10 cellular contexts compared by ENCODE assay signal in genomic region chr2:100105678-100106054, GRCh38. TPM values are rescaled to one million over a fixed set of nuclear protein-coding genes. Genes with fewer than 3 reads are reported as not detected.
DNase-seq lines count a peak whose midpoint lies in the region; ATAC-seq, FAIRE-seq and TF ChIP-seq lines count a peak whose summit lies in the region.
"Had no signal": no experiment of that assay in that cellular context is flagged by ENCODE, and none has a peak within 500 bp of the region (broad histone marks: within the 10 kb centered on the region; RNA-seq: fewer than 3 reads in every experiment).

No MANE protein-coding gene starts in this region.

- H3K4me3 Mint-ChIP-seq in activated CD4-positive, alpha-beta T cell treated with anti-CD3 and anti-CD28 coated beads for 36 hours, result peak overlapping the region; percentile 72

- TF ChIP-seq EP300 in HepG2 (IDR thresholded peaks at IDR 0.05; ENCODE audit: low read depth in 2 of 2, low read length in 2 of 2), result no peak
- no peak for TF ChIP-seq EP300 in HepG2 (CRISPR knock-in tag; IDR thresholded peaks at IDR 0.05; ENCODE audit: borderline replicate concordance)

- no peaks in the 10 kb centered on the region for H3K9me3 Mint-ChIP-seq in activated CD4-positive, alpha-beta T cell treated with anti-CD3 and anti-CD28 coated beads for 36 hours (ENCODE audit: low read depth)

- no peak for FAIRE-seq in HepG2 (lab: Jason Lieb, UNC)

- H3K27me3 Mint-ChIP-seq in activated CD4-positive, alpha-beta T cell treated with anti-CD3 and anti-CD28 coated beads for 36 hours, result peaks cover 9% of the 10 kb centered on the region

- TF ChIP-seq POLR2A in HepG2 (IDR thresholded peaks at IDR 0.05; ENCODE audit: insufficient read depth in 1 of 2, low read depth in 2 of 2, low read length in 2 of 2), result no peak
- TF ChIP-seq POLR2A in testis (IDR thresholded peaks at IDR 0.05), result no peak

- POLR2A ChIA-PET in activated CD4-positive, alpha-beta T cell treated with anti-CD3 and anti-CD28 coated beads for 36 hours (lab: Charles Lee), result no interaction called here
- POLR2A ChIA-PET in HepG2 (lab: Yijun Ruan, JAX), result no interaction called here

- H3K27ac ChIP-seq in ascending aorta (no peak overlapping the region), HepG2 (ENCODE audit: extremely low read length, insufficient read depth, low read length) (no peak overlapping the region), testis (peak overlapping the region; percentile 83 to 85)

- no peak for TF ChIP-seq RAD21 in HepG2 (CRISPR knock-in tag; IDR thresholded peaks at IDR 0.05)

- H3K4me1 ChIP-seq in ascending aorta (peaks cover 2 to 4% of the 10 kb centered on the region in 2 donors), HepG2 (ENCODE audit: insufficient read depth, low read length) (no peaks in the 10 kb centered on the region), testis (peaks cover 8% of the 10 kb centered on the region), HAP-1 (no peaks in the 10 kb centered on the region)

- BruUV-seq in HepG2 (replicated peaks; lab: Mats Ljungman, UMichigan), result no TSS peak

- H2AFZ ChIP-seq in HepG2 (ENCODE audit: low read length), result no peak overlapping the region

- no peak for DNase-seq in activated CD4-positive, alpha-beta T cell treated with anti-CD3 and anti-CD28 coated beads for 36 hours
- DNase-seq in activated CD4-positive, alpha-beta T cell treated with anti-CD3 and anti-CD28 coated beads for 4 hours, result no peak
- DNase-seq in ascending aorta (ENCODE audit: low spot score in 2 of 2), result no peak
- no peak for DNase-seq in HepG2 (ENCODE audit: low spot score)
- peak; percentile 44 for DNase-seq in testis
- DNase-seq in HAP-1 (ENCODE audit: low spot score in 2 of 2), result no peak
- DNase-seq in kidney tubule cell (ENCODE audit: low spot score), result no peak
- DNase-seq: PC-3 had no signal

- intact Hi-C loops in activated CD4-positive, alpha-beta T cell treated with anti-CD3 and anti-CD28 coated beads for 36 hours (cut with DNase I, micrococcal nuclease), result loop anchor here in 1 of 2 experiments (2.0 kb wide), 2 partner anchors 31 to 47 kb away; no protein-coding TSS in a partner anchor
- intact Hi-C loops in ascending aorta (cut with DNase I), result loop anchor here (10.0 kb wide), 1 partner anchor 89 kb away; no protein-coding TSS in a partner anchor
- intact Hi-C loops in HepG2 (cut with micrococcal nuclease; ENCODE audit: unreplicated experiment), result no loop called here
- intact Hi-C loops in testis (cut with DNase I; ENCODE audit: low total_unique reads), result no loop called here

- no peaks in the 10 kb centered on the region for H3K36me3 Mint-ChIP-seq in activated CD4-positive, alpha-beta T cell treated with anti-CD3 and anti-CD28 coated beads for 36 hours (ENCODE audit: low read depth)

- H3K36me3 ChIP-seq in ascending aorta, result no peaks in the 10 kb centered on the region
- no peaks in the 10 kb centered on the region for H3K36me3 ChIP-seq in HepG2 (replicated peaks in 1 of 2; ENCODE audit: control insufficient read depth in 1 of 2, insufficient read depth in 2 of 2, low read length in 2 of 2)
- no peaks in the 10 kb centered on the region for H3K36me3 ChIP-seq in testis (ENCODE audit: low read depth, missing control alignments)
- H3K36me3 ChIP-seq in HAP-1 (replicated peaks), result no peaks in the 10 kb centered on the region

- CTCF ChIA-PET in activated CD4-positive, alpha-beta T cell treated with anti-CD3 and anti-CD28 coated beads for 36 hours (lab: Charles Lee), result interaction anchor here (0.6 to 2.5 kb wide), 2 partner anchors 10 to 194 kb away, joined by 3 to 6 read pairs; no protein-coding TSS in a partner anchor
- CTCF ChIA-PET in HepG2 (lab: Yijun Ruan, JAX; ENCODE audit: low intra/inter-chr PET ratio, low total read pairs), result no interaction called here

- H3K9ac ChIP-seq in HepG2 (ENCODE audit: insufficient read depth, low read depth, low read length), result no peak overlapping the region

- H3K9me3 ChIP-seq in ascending aorta (no peaks in the 10 kb centered on the region), HepG2 (ENCODE audit: low read length) (no peaks in the 10 kb centered on the region), testis (no peaks in the 10 kb centered on the region), HAP-1 (no peaks in the 10 kb centered on the region)

- H3K4me3 ChIP-seq in ascending aorta (peak overlapping the region; percentile 52 to 94), HepG2 (replicated peaks in 1 of 3; ENCODE audit: insufficient read depth in 1 of 3, low read depth in 2 of 3, low read length in 3 of 3) (no peak overlapping the region), testis (peak overlapping the region; percentile 68 to 69), HAP-1 (no peak overlapping the region)

- TF ChIP-seq CTCF in ascending aorta (IDR thresholded peaks at IDR 0.05), result no peak
- TF ChIP-seq CTCF in HepG2 (CRISPR knock-in tag; IDR thresholded peaks at IDR 0.05), result no peak
- no peak for TF ChIP-seq CTCF in testis (IDR thresholded peaks at IDR 0.05)

- H3K27me3 ChIP-seq in ascending aorta (no peaks in the 10 kb centered on the region), HepG2 (ENCODE audit: control insufficient read depth in 1 of 2, insufficient read depth in 2 of 2, low read length in 2 of 2) (peaks cover 7 to 48% of the 10 kb centered on the region in 2 experiments), testis (no peaks in the 10 kb centered on the region), HAP-1 (ENCODE audit: low read depth) (peaks cover 11% of the 10 kb centered on the region)

- no peak overlapping the region for H3K4me2 ChIP-seq in HepG2 (ENCODE audit: low read depth, low read length)

- H3K79me2 ChIP-seq in HepG2 (ENCODE audit: insufficient read depth, low read length), result no peaks in the 10 kb centered on the region

- in situ Hi-C loops in HepG2 (cut with HindIII; ENCODE audit: extremely low pct_ligation_motif_present, low pct_unique_long_range_greater_than_20kb), result no loop called here
- in situ Hi-C loops in HAP-1 (cut with MboI; ENCODE audit: low sequenced_read_pairs), result no loop called here

- H4K20me1 ChIP-seq in HepG2 (ENCODE audit: insufficient read depth, low read length), result peaks cover 9% of the 10 kb centered on the region; the same call in 1 of the 2 replicates

- H3K27ac Mint-ChIP-seq in activated CD4-positive, alpha-beta T cell treated with anti-CD3 and anti-CD28 coated beads for 36 hours, result peak overlapping the region; percentile 56

- H3K4me1 Mint-ChIP-seq in activated CD4-positive, alpha-beta T cell treated with anti-CD3 and anti-CD28 coated beads for 36 hours, result peaks cover 8% of the 10 kb centered on the region

- WGBS in HepG2 (ENCODE audit: low lambda C conversion rate), result 67% methylated on average over 12 of the region's 12 CpGs
- 24 to 33% methylated on average over 12 of the region's 12 CpGs for WGBS in testis, 2 donors

- ATAC-seq in activated CD4-positive, alpha-beta T cell treated with anti-CD3 and anti-CD28 coated beads for 36 hours, result no peak
- ATAC-seq in HepG2, result no peak
- no peak for ATAC-seq in activated CD4-positive, CD25-positive, alpha-beta regulatory T cell treated with anti-CD3 and anti-CD28 coated beads, Interleukin-2, amount 50 U/mL, for 24 hours

TF ChIP-seq in HepG2, 621 proteins besides CTCF, POLR2A, EP300 and RAD21 (continues in another document):
- no peak for TF ChIP-seq SNAI1 (CRISPR knock-in tag; IDR thresholded peaks at IDR 0.05; ENCODE audit: borderline replicate concordance)
- peak; percentile 68; the same call in 1 of the 2 replicates for TF ChIP-seq EZH2 (conservative IDR thresholded peaks at IDR 0.05; ENCODE audit: low read depth, low read length)
- TF ChIP-seq ETS1 (CRISPR knock-in tag; IDR thresholded peaks at IDR 0.05), result no peak

RNA-seq across cellular contexts. Expression of gene AFF3, which starts 36.7 kb away (rescaled TPM):
- 1 to 10 TPM; 5.6 TPM for total RNA-seq in activated CD4-positive, alpha-beta T cell treated with anti-CD3 and anti-CD28 coated beads for 36 hours
- total RNA-seq in ascending aorta, result 7.1 TPM
- not detected in 2 replicates for total RNA-seq in HepG2 (2016; rRNA removed; fragmentation: Illumina TruSeq; extraction: Trizol)
- not detected in 2 replicates for total RNA-seq in HepG2 (2016; cell fraction: cytosol; rRNA removed; fragmentation: Illumina TruSeq; extraction: Trizol; ENCODE audit: low read depth)
- total RNA-seq in HepG2 (2016; cell fraction: insoluble cytoplasmic fraction; rRNA removed; fragmentation: Illumina TruSeq; extraction: Trizol), result not detected in 2 replicates
- not detected in 2 replicates for total RNA-seq in HepG2 (2016; cell fraction: membrane; rRNA removed; fragmentation: Illumina TruSeq; extraction: Trizol)
- not detected in 2 replicates for total RNA-seq in HepG2 (2016; cell fraction: nucleus; rRNA removed; fragmentation: Illumina TruSeq; extraction: Trizol)
- not detected in 2 replicates for polyA plus RNA-seq in HepG2 (2011; rRNA removed)
- not detected in 2 replicates for polyA plus RNA-seq in HepG2 (2011; cell fraction: cytosol; rRNA removed)
- not detected in 2 replicates for polyA plus RNA-seq in HepG2 (2011; cell fraction: nucleus; rRNA removed)
- not detected in 2 replicates for polyA plus RNA-seq in HepG2 (2012)
- polyA plus RNA-seq in HepG2 (2016; cell fraction: cytosol; fragmentation: Illumina TruSeq; extraction: Trizol; ENCODE audit: low read depth), result not detected in 2 replicates
- not detected in 2 replicates for polyA plus RNA-seq in HepG2 (2016; cell fraction: insoluble cytoplasmic fraction; fragmentation: Illumina TruSeq; extraction: Trizol; ENCODE audit: low read depth)
- polyA plus RNA-seq in HepG2 (2016; cell fraction: membrane; fragmentation: Illumina TruSeq; extraction: Trizol; ENCODE audit: low read depth), result not detected in 2 replicates
- not detected in 2 replicates for polyA plus RNA-seq in HepG2 (2016; cell fraction: nucleus; fragmentation: Illumina TruSeq; extraction: Trizol; ENCODE audit: insufficient read depth, low read depth)
- not detected in 2 replicates for polyA minus RNA-seq in HepG2 (2011; rRNA and poly(A)+ RNA removed; ENCODE audit: low replicate concordance)
- polyA minus RNA-seq in HepG2 (2011; cell fraction: cytosol; rRNA and poly(A)+ RNA removed), result not detected in 2 replicates
- polyA minus RNA-seq in HepG2 (2011; cell fraction: nucleus; rRNA and poly(A)+ RNA removed), result not detected in 2 replicates
- total RNA-seq in testis, result 10 to 100 TPM; 27.1 to 34.4 TPM
- polyA plus RNA-seq in testis (ENCODE audit: insufficient read depth, low read depth, low replicate concordance), result 18.0 TPM
- total RNA-seq: pulmonary artery endothelial cell had no signal

Comparison
In these comparisons a context has a peak if more than half of its experiments do, and no peak if none do; other contexts are left out.
1. H3K27ac ChIP-seq: peak in testis (2 of 2); none in ascending aorta (0 of 2) and HepG2 (single experiment).
2. H3K4me3 ChIP-seq: peak in ascending aorta (2 of 2) and testis (2 of 2); none in HepG2 (0 of 3) and HAP-1 (single experiment).